ENCODE assay signal across 8 cellular contexts in the genomic region with DNA sequence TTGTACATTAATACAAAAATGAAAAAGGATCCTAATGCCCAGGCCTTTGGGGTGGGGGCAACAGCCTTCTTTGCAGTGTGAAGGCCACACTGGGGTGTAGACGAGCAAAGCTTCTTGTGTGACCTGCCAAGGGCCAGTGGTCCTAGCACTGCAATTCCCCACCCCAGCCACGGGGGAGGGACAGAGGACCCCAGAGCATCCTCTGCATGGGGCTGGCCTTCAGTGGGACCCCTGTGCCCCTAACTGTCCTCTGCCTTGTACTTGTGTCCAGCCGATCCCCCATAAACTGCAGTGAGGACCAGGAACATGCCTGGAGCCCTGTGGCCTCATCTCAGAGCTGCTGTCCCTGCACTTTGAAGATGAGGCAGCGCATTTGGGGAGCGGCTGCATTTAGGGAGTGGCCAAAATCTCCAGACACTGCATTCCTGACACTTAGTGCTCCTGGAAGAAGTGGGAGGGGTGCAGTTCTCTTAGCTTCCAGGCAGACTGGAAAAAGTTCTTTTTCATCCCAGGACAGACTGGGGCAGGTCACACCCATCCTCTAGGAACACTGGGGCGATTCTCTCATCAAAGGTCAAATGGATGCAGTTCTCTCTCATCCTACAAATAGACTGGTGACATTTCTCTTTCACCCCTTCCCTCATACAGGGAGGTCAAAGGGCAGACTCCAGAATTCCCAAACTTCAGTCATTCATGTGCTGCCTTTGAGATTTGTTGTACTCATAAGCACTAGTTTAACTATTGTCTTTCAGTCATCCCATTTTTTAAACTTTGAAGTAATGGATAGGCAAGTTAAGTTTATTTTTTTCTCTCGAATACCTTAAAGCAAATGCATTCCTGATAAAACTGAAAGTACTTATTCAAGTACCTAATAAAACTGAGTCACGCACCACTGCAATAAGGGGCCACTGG. TPM values are rescaled to one million over a fixed set of nuclear protein-coding genes. Genes with fewer than 3 reads are reported as not detected.
DNase-seq lines count a peak whose midpoint lies in the region; ATAC-seq lines count a peak whose summit lies in the region.

No MANE protein-coding gene starts in this region.

- H3K9me3 Mint-ChIP-seq in activated CD8-positive, alpha-beta T cell treated with anti-CD3 and anti-CD28 coated beads, Interleukin-2, amount 10 ng/mL, durations not matched to agents 7 days and 5 days (ENCODE audit: insufficient read depth) = no peaks in the 10 kb centered on the region

- peaks cover 0 to 12% of the 10 kb centered on the region in 2 donors for H3K4me1 ChIP-seq in muscle layer of duodenum (ENCODE audit: control insufficient read depth in 1 of 2, insufficient read depth in 2 of 2, low read length in 2 of 2)

- ATAC-seq in GM21515 (IDR thresholded peaks at IDR 0.05; ENCODE audit: unreplicated experiment) = peak; percentile 5
- ATAC-seq in activated CD8-positive, alpha-beta T cell treated with anti-CD3 and anti-CD28 coated beads, Interleukin-2, amount 10 ng/mL, durations not matched to agents 7 days and 5 days = peak; percentile 3
- no peak for ATAC-seq in GM21786 (IDR thresholded peaks at IDR 0.05; ENCODE audit: unreplicated experiment)

- peaks cover 23 to 29% of the 10 kb centered on the region in 2 donors for H3K36me3 ChIP-seq in muscle layer of duodenum (ENCODE audit: control insufficient read depth in 1 of 2, insufficient read depth in 2 of 2, low read length in 2 of 2)

- peak overlapping the region; percentile 98 for H3K27ac Mint-ChIP-seq in activated CD8-positive, alpha-beta T cell treated with anti-CD3 and anti-CD28 coated beads, Interleukin-2, amount 10 ng/mL, durations not matched to agents 7 days and 5 days

- no peaks in the 10 kb centered on the region for H3K27me3 Mint-ChIP-seq in activated CD8-positive, alpha-beta T cell treated with anti-CD3 and anti-CD28 coated beads, Interleukin-2, amount 10 ng/mL, durations not matched to agents 7 days and 5 days (ENCODE audit: low read depth)

- peaks cover 76% of the 10 kb centered on the region for H3K4me1 Mint-ChIP-seq in activated CD8-positive, alpha-beta T cell treated with anti-CD3 and anti-CD28 coated beads, Interleukin-2, amount 10 ng/mL, durations not matched to agents 7 days and 5 days (ENCODE audit: low read depth)

- peak overlapping the region; percentile 63 for H3K27ac ChIP-seq in muscle layer of duodenum (ENCODE audit: low read length)

- peak overlapping the region; percentile 95 for H3K4me3 Mint-ChIP-seq in activated CD8-positive, alpha-beta T cell treated with anti-CD3 and anti-CD28 coated beads, Interleukin-2, amount 10 ng/mL, durations not matched to agents 7 days and 5 days

- CTCF ChIA-PET in activated CD8-positive, alpha-beta T cell treated with anti-CD3 and anti-CD28 coated beads, Interleukin-2, amount 10 ng/mL, durations not matched to agents 7 days and 5 days (lab: Charles Lee) = interaction anchor here (0.7 to 4.6 kb wide), 12 partner anchors 7 to 228 kb away, joined by 3 to 42 read pairs (median 4); partner anchors contain the start of gene CCM2

- H3K36me3 Mint-ChIP-seq in activated CD8-positive, alpha-beta T cell treated with anti-CD3 and anti-CD28 coated beads, Interleukin-2, amount 10 ng/mL, durations not matched to agents 7 days and 5 days (ENCODE audit: low read depth) = peaks cover 85% of the 10 kb centered on the region

- H3K9me3 ChIP-seq in muscle layer of duodenum (ENCODE audit: control insufficient read depth in 1 of 2, low read length in 2 of 2) = no peaks in the 10 kb centered on the region

- H3K27me3 ChIP-seq in muscle layer of duodenum (ENCODE audit: low read depth, low read length) = no peaks in the 10 kb centered on the region

- POLR2A ChIA-PET in activated CD8-positive, alpha-beta T cell treated with anti-CD3 and anti-CD28 coated beads, Interleukin-2, amount 10 ng/mL, durations not matched to agents 7 days and 5 days (lab: Charles Lee) = interaction anchor here (0.6 to 13.9 kb wide), 19 partner anchors 6 to 1114 kb away, joined by 3 to 234 read pairs (median 7); partner anchors contain the start of genes CCM2, H2AZ2, PURB and TBRG4

- no peak overlapping the region for H3K4me3 ChIP-seq in muscle layer of duodenum (ENCODE audit: low read depth in 1 of 2, low read length in 2 of 2)

- DNase-seq in D341Med (ENCODE audit: low spot score) (peak; percentile 22), cerebellar cortex (ENCODE audit: low spot score) (no peak), NCI-H524 treated with DMSO at 0.1 percent for 48 hours (lab: John Stamatoyannopoulos, UW) (no peak)
- DNase-seq in activated CD8-positive, alpha-beta T cell treated with anti-CD3 and anti-CD28 coated beads, Interleukin-2, amount 10 ng/mL, durations not matched to agents 7 days and 5 days = peak; percentile 52
- DNase-seq in stimulated activated CD4-positive, alpha-beta T cell treated with anti-CD3 and anti-CD28 coated beads, Interleukin-4, amount 100 ng/mL, for 24 hours = no peak

RNA-seq across cellular contexts. Expression of gene MYO1G, which starts 0.9 kb away (rescaled TPM):
- total RNA-seq in activated CD8-positive, alpha-beta T cell treated with anti-CD3 and anti-CD28 coated beads, Interleukin-2, amount 10 ng/mL, durations not matched to agents 7 days and 5 days = 100 to 1,000 TPM; 435 to 453 TPM

RNA-seq across cellular contexts. Expression of gene CCM2, which starts 20.3 kb away (rescaled TPM):
- total RNA-seq in activated CD8-positive, alpha-beta T cell treated with anti-CD3 and anti-CD28 coated beads, Interleukin-2, amount 10 ng/mL, durations not matched to agents 7 days and 5 days = 10 to 100 TPM; 99.6 to 99.9 TPM

Comparison
In these comparisons a context has a peak if more than half of its experiments do, and no peak if none do; other contexts are left out.
1. DNase-seq: peak in D341Med (single experiment) and activated CD8-positive, alpha-beta T cell treated with anti-CD3 and anti-CD28 coated beads, Interleukin-2, amount 10 ng/mL, durations not matched to agents 7 days and 5 days (single experiment); none in stimulated activated CD4-positive, alpha-beta T cell treated with anti-CD3 and anti-CD28 coated beads, Interleukin-4, amount 100 ng/mL, for 24 hours (single experiment), cerebellar cortex (single experiment) and NCI-H524 treated with DMSO at 0.1 percent for 48 hours (single experiment).